20 cellular contexts compared by ENCODE assay signal in the genomic region with DNA sequence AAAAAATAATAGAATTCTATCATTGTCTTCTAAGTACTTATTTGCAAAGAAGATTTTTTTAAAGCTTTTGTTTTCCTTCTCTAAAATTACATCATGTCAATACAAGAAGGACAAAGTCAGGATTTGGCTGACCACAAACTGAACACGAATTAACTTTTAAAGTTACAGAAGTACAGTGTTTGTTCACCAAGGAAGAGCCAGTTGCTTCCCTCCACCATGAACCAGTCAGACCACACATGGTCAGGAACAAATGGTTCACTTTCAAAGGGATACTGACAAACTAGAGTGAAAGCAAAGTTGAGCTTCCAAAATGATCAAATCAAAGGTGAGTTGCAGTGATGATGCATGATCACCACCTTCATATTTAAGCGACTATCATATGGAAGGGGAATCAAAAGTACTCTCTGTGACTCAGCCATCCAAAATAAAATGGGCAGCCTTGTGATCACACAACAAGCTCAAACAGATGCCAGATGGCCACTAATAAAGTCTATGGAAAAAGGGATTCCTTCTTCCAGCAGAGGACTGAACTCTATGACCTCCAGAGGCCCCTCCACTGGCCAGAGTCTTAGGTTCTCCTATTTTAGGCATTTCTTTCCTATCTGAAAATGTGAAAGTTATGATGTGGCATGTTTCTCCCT. TPM values are rescaled to one million over a fixed set of nuclear protein-coding genes. Genes with fewer than 3 reads are reported as not detected.
DNase-seq lines count a peak whose midpoint lies in the region; ATAC-seq and TF ChIP-seq lines count a peak whose summit lies in the region.
"Had no signal": no experiment of that assay in that cellular context is flagged by ENCODE, and none has a peak within 500 bp of the region (broad histone marks: within the 10 kb centered on the region; RNA-seq: fewer than 3 reads in every experiment).

No MANE protein-coding gene starts in this region.

- H3K27me3 ChIP-seq in HL-60 (ENCODE audit: insufficient read depth, poor library complexity, severe bottlenecking) (no peaks in the 10 kb centered on the region), RWPE2 (ENCODE audit: insufficient read depth, poor library complexity, severe bottlenecking) (no peaks in the 10 kb centered on the region), skeletal muscle satellite cell (ENCODE audit: control insufficient read depth, insufficient read depth, low read length) (no peaks in the 10 kb centered on the region)
- H3K27me3 ChIP-seq: heart left ventricle, thyroid gland had no signal

- H3K4me2 ChIP-seq in skeletal muscle satellite cell (ENCODE audit: low read length) = peak overlapping the region; percentile 29

- peak; percentile 52; the same call in 1 of the 3 replicates for ATAC-seq in RWPE2 (ENCODE audit: low read depth)
- ATAC-seq in HG03354 (IDR thresholded peaks at IDR 0.05; ENCODE audit: poor library complexity, severe bottlenecking, unreplicated experiment) = no peak
- ATAC-seq: heart left ventricle had no signal

- H3K4me3 ChIP-seq in HL-60 (replicated peaks; ENCODE audit: insufficient read depth, low read length) (no peak overlapping the region), RWPE2 (ENCODE audit: severe bottlenecking) (no peak overlapping the region), fibroblast of mammary gland (ENCODE audit: control insufficient read depth, low read depth, low read length) (no peak overlapping the region), skeletal muscle satellite cell (ENCODE audit: low read length) (no peak overlapping the region)
- H3K4me3 ChIP-seq: heart left ventricle, thyroid gland had no signal

- 0 out of 2 replicates have a peak, but pooled peaks cover 2% of the 10 kb centered on the region for H3K36me3 ChIP-seq in RWPE2 (ENCODE audit: low read depth)
- H3K36me3 ChIP-seq in skeletal muscle satellite cell (ENCODE audit: insufficient read depth, low read length) = peaks cover 5% of the 10 kb centered on the region
- H3K36me3 ChIP-seq: heart left ventricle, thyroid gland had no signal

- TF ChIP-seq CTCF in HL-60 (IDR thresholded peaks at IDR 0.05; ENCODE audit: insufficient read depth, low read length) (no peak), RWPE2 (IDR thresholded peaks at IDR 0.05; ENCODE audit: poor library complexity, severe bottlenecking) (no peak), fibroblast of mammary gland (conservative IDR thresholded peaks at IDR 0.05; ENCODE audit: control insufficient read depth, insufficient read depth, low read depth, low read length) (no peak), GM10266 (IDR thresholded peaks at IDR 0.05; ENCODE audit: control insufficient read depth, insufficient read depth, low read depth, missing control alignments) (no peak)

- H3K4me1 ChIP-seq in RWPE2 (ENCODE audit: insufficient read depth, poor library complexity, severe bottlenecking) = peaks cover 11% of the 10 kb centered on the region
- peaks cover 46% of the 10 kb centered on the region for H3K4me1 ChIP-seq in skeletal muscle satellite cell (ENCODE audit: control insufficient read depth, insufficient read depth, low read length)
- H3K4me1 ChIP-seq: thyroid gland had no signal

- DNase-seq in HL-60 (ENCODE audit: low read depth in 1 of 2, low spot score in 1 of 2) (peak in 1 of 2 experiments; percentile 34), RWPE2 (ENCODE audit: low spot score) (no peak), fibroblast of mammary gland (ENCODE audit: low read depth) (peak; percentile 30), GM10266 (ENCODE audit: extremely low spot score) (no peak), NCI-H1105 (lab: John Stamatoyannopoulos, UW) (no peak)
- DNase-seq: activated CD4-positive, alpha-beta memory T cell treated with anti-CD3 and anti-CD28 coated beads for 36 hours; activated naive CD4-positive, alpha-beta T cell; anterior cingulate cortex; Calu3; effector CD4-positive, alpha-beta T cell; H7; heart left ventricle; MM.1S; NCI-H1930; nucleus accumbens; retina; T-helper 1 cell; thyroid gland had no signal

- no peak overlapping the region for H3K9ac ChIP-seq in skeletal muscle satellite cell (ENCODE audit: low read depth, low read length)

- H3K27ac ChIP-seq in HL-60 (replicated peaks) (peak overlapping the region; percentile 45), RWPE2 (ENCODE audit: poor library complexity, severe bottlenecking) (no peak overlapping the region)
- H3K27ac ChIP-seq: thyroid gland had no signal

- peaks cover 7% of the 10 kb centered on the region for H3K9me3 ChIP-seq in RWPE2 (ENCODE audit: severe bottlenecking)
- no peaks in the 10 kb centered on the region for H3K9me3 ChIP-seq in skeletal muscle satellite cell (replicated peaks; ENCODE audit: low read length)
- H3K9me3 ChIP-seq: thyroid gland had no signal

RNA-seq across cellular contexts. Expression of gene NT5DC3, which starts 13.1 kb away (rescaled TPM):
- 8.4 and 12.2 TPM in 2 replicates for total RNA-seq in skeletal muscle satellite cell (2012; rRNA removed)
